8 cellular contexts compared by ENCODE assay signal in genomic region chr6:127343753-127344659, GRCh38. TPM values are rescaled to one million over a fixed set of nuclear protein-coding genes. Genes with fewer than 3 reads are reported as not detected.
A peak's percentile ranks its signal among the peaks of the same experiment; 100 is the strongest.
DNase-seq lines count a peak whose midpoint lies in the region; ATAC-seq, FAIRE-seq and TF ChIP-seq lines count a peak whose summit lies in the region.

No MANE protein-coding gene starts in this region.

- H4K91ac ChIP-seq in trophoblast cell (ENCODE audit: low read depth, low read length) = peak overlapping the region; percentile 94

- H3K4me3 ChIP-seq in fibroblast of the aortic adventitia (ENCODE audit: low read depth, low read length) (peak overlapping the region; percentile 98), trophoblast cell (ENCODE audit: low read depth, low read length) (peak overlapping the region; percentile 88)

- H2BK12ac ChIP-seq in trophoblast cell (ENCODE audit: low read length) = no peak overlapping the region

- no CpG with 5 or more reads among the region's 27 CpGs for WGBS in trophoblast cell (ENCODE audit: extremely low coverage, insufficient coverage, insufficient read length)

- peak overlapping the region; percentile 85 for H3K27ac ChIP-seq in trophoblast cell (ENCODE audit: low read depth, low read length)

- peak overlapping the region; percentile 74 for H2BK5ac ChIP-seq in trophoblast cell (ENCODE audit: low read depth, low read length, poor library complexity)

- H3K79me1 ChIP-seq in trophoblast cell (ENCODE audit: low read length) = peaks cover 8% of the 10 kb centered on the region

- H3K18ac ChIP-seq in trophoblast cell (ENCODE audit: low read length) = peak overlapping the region; percentile 96

- no peaks in the 10 kb centered on the region for H3K27me3 ChIP-seq in trophoblast cell (ENCODE audit: insufficient read depth, low read length)

- peak overlapping the region; percentile 76 for H2BK120ac ChIP-seq in trophoblast cell (ENCODE audit: insufficient read depth, low read length, poor library complexity)

- ATAC-seq in HG03558 (IDR thresholded peaks at IDR 0.05; ENCODE audit: extremely low read depth, unreplicated experiment) (peak; percentile 2), HG02759 (IDR thresholded peaks at IDR 0.05; ENCODE audit: unreplicated experiment) (no peak)

- peak overlapping the region; percentile 77 for H2AFZ ChIP-seq in trophoblast cell (ENCODE audit: insufficient read depth, low read length, poor library complexity)

- FAIRE-seq in D721Med (lab: Jason Lieb, UNC) (no peak), frontal cortex (lab: Jason Lieb, UNC) (no peak)

- TF ChIP-seq CTCF in fibroblast of the aortic adventitia (IDR thresholded peaks at IDR 0.05; ENCODE audit: insufficient read depth, low read length) = no peak
- TF ChIP-seq CTCF in D721Med (IDR thresholded peaks at IDR 0.05; ENCODE audit: insufficient read depth, missing control alignments) = no peak

- H4K12ac ChIP-seq in trophoblast cell (ENCODE audit: low read depth, low read length) = peak overlapping the region; percentile 89

- peaks cover 8% of the 10 kb centered on the region for H3K79me2 ChIP-seq in trophoblast cell (ENCODE audit: control insufficient read depth, insufficient read depth, low read length, poor library complexity)

- H4K8ac ChIP-seq in trophoblast cell (ENCODE audit: low read depth, low read length) = peak overlapping the region; percentile 97

- DNase-seq in EL (peak; percentile 40), SK-N-DZ (ENCODE audit: low spot score) (peak; percentile 31), fibroblast of the aortic adventitia (ENCODE audit: low read depth) (peak; percentile 66), trophoblast cell (peak in 1 of 2 donors; percentile 39), D721Med (ENCODE audit: insufficient read length, low spot score) (no peak), frontal cortex (ENCODE audit: low spot score in 2 of 2) (no peak)

- peak overlapping the region; percentile 92 for H3K9ac ChIP-seq in trophoblast cell (ENCODE audit: low read length)

- peak overlapping the region; percentile 69 for H3K4me2 ChIP-seq in trophoblast cell (ENCODE audit: low read length)

- no peaks in the 10 kb centered on the region for H3K9me3 ChIP-seq in trophoblast cell (ENCODE audit: insufficient read depth, low read depth, low read length)

- peak overlapping the region; percentile 90 for H3K4ac ChIP-seq in trophoblast cell (ENCODE audit: low read depth, low read length)

- H3K23ac ChIP-seq in trophoblast cell (ENCODE audit: low read length) = no peak overlapping the region

- peak overlapping the region; percentile 93 for H3K14ac ChIP-seq in trophoblast cell (ENCODE audit: low read length)

- peaks cover 2% of the 10 kb centered on the region in 2 experiments for H3K36me3 ChIP-seq in trophoblast cell (ENCODE audit: control insufficient read depth in 1 of 2, insufficient read depth in 2 of 2, low read length in 2 of 2)

- peaks cover 4 to 7% of the 10 kb centered on the region in 2 experiments for H3K4me1 ChIP-seq in trophoblast cell (ENCODE audit: control insufficient read depth in 1 of 2, insufficient read depth in 2 of 2, low read length in 2 of 2)

- H2AK5ac ChIP-seq in trophoblast cell (ENCODE audit: low read length) = no peak overlapping the region

RNA-seq across cellular contexts. Expression of gene ECHDC1, which starts 0.6 kb away (rescaled TPM):
- polyA plus RNA-seq in SK-N-DZ (2014; cell fraction: cytosol; rRNA removed) = 125 and 185 TPM in 2 replicates
- polyA plus RNA-seq in SK-N-DZ (2014; cell fraction: nucleus; rRNA removed) = 69.4 and 88.2 TPM in 2 replicates
- 69.3 and 78.0 TPM in 2 replicates for total RNA-seq in fibroblast of the aortic adventitia (ENCODE audit: low replicate concordance)
- polyA plus RNA-seq in trophoblast cell (2013) = 28.0 and 28.8 TPM in 2 replicates
- 49.7 TPM for total RNA-seq in frontal cortex

Comparison
In these comparisons a context has a peak if more than half of its experiments do, and no peak if none do; other contexts are left out.
1. DNase-seq: peak in EL (single experiment), SK-N-DZ (single experiment) and fibroblast of the aortic adventitia (single experiment); none in D721Med (single experiment) and frontal cortex (0 of 2).